ENCODE assay signal across 23 cellular contexts in genomic region chr6:135060076-135060475, GRCh38. TPM values are rescaled to one million over a fixed set of nuclear protein-coding genes. Genes with fewer than 3 reads are reported as not detected.
A peak's percentile ranks its signal among the peaks of the same experiment; 100 is the strongest.
DNase-seq lines count a peak whose midpoint lies in the region; FAIRE-seq and TF ChIP-seq lines count a peak whose summit lies in the region.
"Had no signal": no experiment of that assay in that cellular context is flagged by ENCODE, and none has a peak within 500 bp of the region (broad histone marks: within the 10 kb centered on the region; RNA-seq: fewer than 3 reads in every experiment).

No MANE protein-coding gene starts in this region.

- no peak for TF ChIP-seq RAD21 in H1 (IDR thresholded peaks at IDR 0.05 in 1 of 2, conservative IDR thresholded peaks at IDR 0.05 in 1 of 2; ENCODE audit: low read depth in 2 of 2, low read length in 2 of 2)

- peaks cover 4% of the 10 kb centered on the region; the same call in 1 of the 2 replicates for H3K9me3 ChIP-seq in OCI-LY7 (ENCODE audit: low read length)
- H3K9me3 ChIP-seq in H1 (ENCODE audit: insufficient read depth in 2 of 2, low read depth in 1 of 2, low read length in 1 of 2) = no peaks in the 10 kb centered on the region
- H3K9me3 ChIP-seq in ovary = no peaks in the 10 kb centered on the region
- H3K9me3 ChIP-seq: A549, HAP-1 had no signal

- no peak overlapping the region for H3K14ac ChIP-seq in H1 (ENCODE audit: insufficient read length)

- H3K27ac ChIP-seq in OCI-LY7 (ENCODE audit: low read depth, low read length, poor library complexity, severe bottlenecking) (no peak overlapping the region), H1 (ENCODE audit: low read depth, low read length) (no peak overlapping the region), mesendoderm (ENCODE audit: low read depth, low read length) (no peak overlapping the region), ovary (no peak overlapping the region)
- H3K27ac ChIP-seq: A549, GM23248 had no signal

- H4K5ac ChIP-seq in H1 (ENCODE audit: insufficient read length, low read depth, low read length) (no peak overlapping the region), mesendoderm (ENCODE audit: low read length) (no peak overlapping the region)

- POLR2A ChIA-PET in OCI-LY7 (lab: Charles Lee) = interaction anchor here (0.6 to 0.7 kb wide), 2 partner anchors 365 to 417 kb away, joined by 3 read pairs; no protein-coding TSS in a partner anchor
- POLR2A ChIA-PET in H1 (lab: Charles Lee; ENCODE audit: partially characterized antibody) = no interaction called here

- H3K9ac ChIP-seq in H1 (replicated peaks in 1 of 4; ENCODE audit: extremely low read depth in 1 of 4, low read depth in 3 of 4, low read length in 3 of 4) (no peak overlapping the region; a peak in 1 of 7 replicates), mesendoderm (ENCODE audit: low read length) (no peak overlapping the region)
- H3K9ac ChIP-seq: GM23248 had no signal

- H2BK20ac ChIP-seq in H1 (ENCODE audit: low read length) = no peak overlapping the region

- FAIRE-seq in GM19239 (lab: Jason Lieb, UNC) (peak; percentile 23), H1 (lab: Jason Lieb, UNC) (no peak)
- FAIRE-seq: A549, GM12891, H54 had no signal

- no peak overlapping the region for H3K4me3 ChIP-seq in OCI-LY7 (ENCODE audit: low read depth, low read length, poor library complexity, severe bottlenecking)
- H3K4me3 ChIP-seq in H1 (ENCODE audit: extremely low read depth in 1 of 4, insufficient read depth in 2 of 4, low read depth in 3 of 4, low read length in 4 of 4) = no peak overlapping the region
- H3K4me3 ChIP-seq in mesendoderm (ENCODE audit: low read length) = no peak overlapping the region
- no peak overlapping the region for H3K4me3 ChIP-seq in ovary
- H3K4me3 ChIP-seq: A549, GM23248, HAP-1 had no signal

- no peak overlapping the region for H4K91ac ChIP-seq in H1 (replicated peaks; ENCODE audit: insufficient read length, low read length)

- H3K36me3 ChIP-seq in OCI-LY7 (ENCODE audit: insufficient read depth, low read length) (no peaks in the 10 kb centered on the region), H1 (ENCODE audit: control insufficient read depth in 2 of 4, insufficient read depth in 4 of 4, low read length in 3 of 4) (no peaks in the 10 kb centered on the region), mesendoderm (ENCODE audit: control insufficient read depth, insufficient read depth, low read length) (no peaks in the 10 kb centered on the region), ovary (no peaks in the 10 kb centered on the region)
- H3K36me3 ChIP-seq: HAP-1 had no signal

- H2BK12ac ChIP-seq in H1 (ENCODE audit: low read depth, low read length) = no peak overlapping the region

- H3K79me1 ChIP-seq in H1 (ENCODE audit: low read depth, low read length) = no peaks in the 10 kb centered on the region
- no peaks in the 10 kb centered on the region for H3K79me1 ChIP-seq in mesendoderm (ENCODE audit: low read length)

- peak overlapping the region; percentile 13; the same call in 1 of the 2 replicates for H2AFZ ChIP-seq in OCI-LY7 (ENCODE audit: low read length)
- peak overlapping the region; percentile 63; the same call in 1 of the 2 replicates for H2AFZ ChIP-seq in H1 (ENCODE audit: low read length)
- H2AFZ ChIP-seq: GM23248 had no signal

- TF ChIP-seq EP300 in H1 (IDR thresholded peaks at IDR 0.05; ENCODE audit: borderline replicate concordance in 1 of 2, low read depth in 2 of 2, low read length in 2 of 2) (no peak), ovary (IDR thresholded peaks at IDR 0.05) (no peak)

- no peak for TF ChIP-seq CTCF in OCI-LY7 (conservative IDR thresholded peaks at IDR 0.05; ENCODE audit: low read length)
- TF ChIP-seq CTCF in H1 (IDR thresholded peaks at IDR 0.05; ENCODE audit: control extremely low read depth in 1 of 3, insufficient read depth in 1 of 3, low read depth in 1 of 3, low read length in 3 of 3) = no peak
- no peak for TF ChIP-seq CTCF in ovary (IDR thresholded peaks at IDR 0.05)

- H3K9me2 ChIP-seq in OCI-LY7 (ENCODE audit: insufficient read depth, low read length) = no peaks in the 10 kb centered on the region

- H3K23me2 ChIP-seq in H1 (ENCODE audit: low read depth, low read length) = peaks cover 2% of the 10 kb centered on the region; the same call in 1 of the 2 replicates

- intact Hi-C loops in OCI-LY7 (cut with micrococcal nuclease; ENCODE audit: unreplicated experiment) = no loop called here
- intact Hi-C loops in ovary (cut with DNase I) = no loop called here

- CTCF ChIA-PET in OCI-LY7 (lab: Charles Lee; ENCODE audit: unreplicated experiment) (no interaction called here), H1 (lab: Charles Lee; ENCODE audit: partially characterized antibody) (interaction anchor here (0.6 to 0.7 kb wide), 4 partner anchors 29 to 1709 kb away, joined by 3 read pairs; no protein-coding TSS in a partner anchor)

- no peak overlapping the region for H3K23ac ChIP-seq in H1 (ENCODE audit: insufficient read length)
- no peak overlapping the region for H3K23ac ChIP-seq in mesendoderm (ENCODE audit: low read length)

- H3K4me2 ChIP-seq in OCI-LY7 (ENCODE audit: low read length) (no peak overlapping the region), H1 (ENCODE audit: insufficient read depth in 1 of 2, low read depth in 2 of 2, low read length in 2 of 2) (no peak overlapping the region), mesendoderm (ENCODE audit: low read length) (no peak overlapping the region)
- H3K4me2 ChIP-seq: A549 had no signal

- H3K4ac ChIP-seq in H1 (replicated peaks; ENCODE audit: insufficient read length, low read depth, low read length) (no peak overlapping the region), mesendoderm (ENCODE audit: low read depth, low read length) (no peak overlapping the region)

- DNase-seq in GM19239 (ENCODE audit: insufficient read length, low spot score) = no peak
- no peak for DNase-seq in OCI-LY7 (ENCODE audit: low spot score)
- no peak for DNase-seq in H1 (ENCODE audit: low read depth in 1 of 2, low spot score in 2 of 2)
- DNase-seq in mesendoderm = peak; percentile 23
- DNase-seq in NCI-H446 (lab: John Stamatoyannopoulos, UW) = no peak
- no peak for DNase-seq in activated naive CD4-positive, alpha-beta T cell (lab: John Stamatoyannopoulos, UW)
- no peak for DNase-seq in ovary
- no peak for DNase-seq in retina
- DNase-seq: 8988T; ACHN; C1 segment of cervical spinal cord; Calu3; CD4-positive, alpha-beta memory T cell; COR-L47; DMS53; DMS79 treated with DMSO at 0.1 percent for 48 hours; GF-D8; GM23248; HFFc6 had no signal

- 97% methylated on average over 4 of the region's 4 CpGs; no CpG with 5 or more reads in 1 of the 2 experiments for WGBS in H1 (ENCODE audit: extremely low coverage in 1 of 2, insufficient coverage in 1 of 2, insufficient read length in 1 of 2, insufficient replicate concordance in 2 of 2, low coverage in 1 of 2, low lambda C conversion rate in 2 of 2, missing lambda C conversion rate in 1 of 2), 2 experiments
- no CpG with 5 or more reads among the region's 4 CpGs for WGBS in mesendoderm (ENCODE audit: extremely low coverage, insufficient coverage, low lambda C conversion rate)
- 80 to 87% (median 82%) methylated on average over 4 of the region's 4 CpGs for WGBS in ovary, 3 donors

- no peaks in the 10 kb centered on the region for H4K20me1 ChIP-seq in OCI-LY7 (ENCODE audit: insufficient read depth, low read length)
- H4K20me1 ChIP-seq in H1 (replicated peaks in 1 of 2; ENCODE audit: control insufficient read depth in 1 of 2, insufficient read depth in 2 of 2, low read length in 2 of 2) = no peaks in the 10 kb centered on the region

- no TSS peak for BruUV-seq in OCI-LY7 (replicated peaks; lab: Mats Ljungman, UMichigan)

- TF ChIP-seq POLR2A in H1 (IDR thresholded peaks at IDR 0.05; ENCODE audit: control extremely low read depth in 1 of 2, low read depth in 2 of 2, low read length in 2 of 2) = no peak
- TF ChIP-seq POLR2A in ovary (IDR thresholded peaks at IDR 0.05) = no peak

- H4K8ac ChIP-seq in H1 (ENCODE audit: extremely low read depth, insufficient read depth, low read length) (no peak overlapping the region), mesendoderm (ENCODE audit: low read depth, low read length) (no peak overlapping the region)

- no peaks in the 10 kb centered on the region for H3K27me3 ChIP-seq in H1 (replicated peaks in 1 of 4; ENCODE audit: control insufficient read depth in 3 of 4, extremely low read depth in 1 of 4, insufficient read depth in 3 of 4, low read length in 3 of 4)
- H3K27me3 ChIP-seq in mesendoderm (ENCODE audit: insufficient read depth, low read length, poor library complexity) = no peaks in the 10 kb centered on the region
- no peaks in the 10 kb centered on the region for H3K27me3 ChIP-seq in ovary

- no peak overlapping the region for H2BK5ac ChIP-seq in H1 (ENCODE audit: low read depth, low read length)
- no peak overlapping the region for H2BK5ac ChIP-seq in mesendoderm (ENCODE audit: low read length)

- H3K4me1 ChIP-seq in OCI-LY7 (ENCODE audit: insufficient read depth, low read length, poor library complexity, severe bottlenecking) = peaks cover 22% of the 10 kb centered on the region
- H3K4me1 ChIP-seq in H1 (replicated peaks in 1 of 4; ENCODE audit: control insufficient read depth in 3 of 4, insufficient read depth in 4 of 4, low read length in 3 of 4) = peaks cover 0 to 4% (median 0%) of the 10 kb centered on the region in 4 experiments; a peak in 2 of 7 replicates
- peaks cover 8% of the 10 kb centered on the region for H3K4me1 ChIP-seq in mesendoderm (ENCODE audit: control insufficient read depth, low read depth, low read length)
- no peaks in the 10 kb centered on the region for H3K4me1 ChIP-seq in ovary (ENCODE audit: insufficient read depth)
- H3K4me1 ChIP-seq: A549 had no signal

- H3K18ac ChIP-seq in H1 (ENCODE audit: extremely low read depth, low read length) (no peak overlapping the region), mesendoderm (ENCODE audit: low read length) (no peak overlapping the region)

- H2BK120ac ChIP-seq in H1 (replicated peaks; ENCODE audit: low read depth, low read length) = no peak overlapping the region
- H2BK120ac ChIP-seq in mesendoderm (ENCODE audit: low read depth, low read length) = no peak overlapping the region

- H2BK15ac ChIP-seq in H1 (ENCODE audit: low read length) = no peak overlapping the region
- H2BK15ac ChIP-seq in mesendoderm (replicated peaks; ENCODE audit: low read depth) = no peak overlapping the region

- no peaks in the 10 kb centered on the region for H3K79me2 ChIP-seq in OCI-LY7 (ENCODE audit: insufficient read depth, low read depth, low read length)
- no peaks in the 10 kb centered on the region for H3K79me2 ChIP-seq in H1 (ENCODE audit: control insufficient read depth in 1 of 2, insufficient read depth in 2 of 2, low read length in 2 of 2)
- no peaks in the 10 kb centered on the region for H3K79me2 ChIP-seq in mesendoderm (ENCODE audit: control insufficient read depth, insufficient read depth, low read length)

- H3K56ac ChIP-seq in H1 (replicated peaks; ENCODE audit: insufficient read length, low read depth, low read length) (no peak overlapping the region), mesendoderm (ENCODE audit: low read length) (no peak overlapping the region)

- no peak overlapping the region for H2AK5ac ChIP-seq in H1 (ENCODE audit: low read depth, low read length)
- H2AK5ac ChIP-seq in mesendoderm (ENCODE audit: low read length) = no peak overlapping the region

RNA-seq across cellular contexts. Expression of gene HBS1L, which starts 5.5 kb away (rescaled TPM):
- total RNA-seq in OCI-LY7 (2014; rRNA removed; shearing (Covaris generic)) = 82.9 and 95.4 TPM in 2 replicates
- total RNA-seq in OCI-LY7 (2022) = 93.1 and 94.9 TPM in 2 replicates
- total RNA-seq in H1 (2021; fragmentation: NEBNext Ultra II Directional; extraction: Animal tissue kit (Norgen Biotek cat#: 25700)) = 96.2 and 97.1 TPM in 2 replicates
- 18.7 and 28.1 TPM in 2 replicates for polyA plus RNA-seq in H1 (2011; rRNA removed)
- 42.2 TPM for polyA plus RNA-seq in H1 (2011; cell fraction: cytosol; rRNA removed)
- 17.3 TPM for polyA plus RNA-seq in H1 (2011; cell fraction: nucleus; rRNA removed)
- polyA plus RNA-seq in H1 (2012, experiment 1 of 2) = 71.3 to 94.0 TPM (median 77.4 TPM) in 4 replicates
- 5.4 TPM for polyA plus RNA-seq in H1 (2012, experiment 2 of 2)
- polyA plus RNA-seq in H1 (2013, experiment 1 of 2) = 50.0 TPM
- polyA plus RNA-seq in H1 (2013, experiment 2 of 2) = 49.0 TPM
- 74.1 and 113 TPM in 2 replicates for polyA minus RNA-seq in H1 (2011; rRNA and poly(A)+ RNA removed)
- 62.8 TPM for polyA minus RNA-seq in H1 (2011; cell fraction: cytosol; rRNA and poly(A)+ RNA removed)
- polyA minus RNA-seq in H1 (2011; cell fraction: nucleus; rRNA and poly(A)+ RNA removed) = 66.3 TPM
- polyA plus RNA-seq in mesendoderm (2013, experiment 1 of 2) = 63.5 TPM
- 59.1 TPM for polyA plus RNA-seq in mesendoderm (2013, experiment 2 of 2)
- 10 to 100 TPM; 25.4 to 68.1 (median 56.5) TPM for total RNA-seq in ovary
- 10 to 100 TPM; 29.3 to 42.2 TPM for polyA plus RNA-seq in ovary
